ENCODE assay signal across 2 cellular contexts in the genomic region with DNA sequence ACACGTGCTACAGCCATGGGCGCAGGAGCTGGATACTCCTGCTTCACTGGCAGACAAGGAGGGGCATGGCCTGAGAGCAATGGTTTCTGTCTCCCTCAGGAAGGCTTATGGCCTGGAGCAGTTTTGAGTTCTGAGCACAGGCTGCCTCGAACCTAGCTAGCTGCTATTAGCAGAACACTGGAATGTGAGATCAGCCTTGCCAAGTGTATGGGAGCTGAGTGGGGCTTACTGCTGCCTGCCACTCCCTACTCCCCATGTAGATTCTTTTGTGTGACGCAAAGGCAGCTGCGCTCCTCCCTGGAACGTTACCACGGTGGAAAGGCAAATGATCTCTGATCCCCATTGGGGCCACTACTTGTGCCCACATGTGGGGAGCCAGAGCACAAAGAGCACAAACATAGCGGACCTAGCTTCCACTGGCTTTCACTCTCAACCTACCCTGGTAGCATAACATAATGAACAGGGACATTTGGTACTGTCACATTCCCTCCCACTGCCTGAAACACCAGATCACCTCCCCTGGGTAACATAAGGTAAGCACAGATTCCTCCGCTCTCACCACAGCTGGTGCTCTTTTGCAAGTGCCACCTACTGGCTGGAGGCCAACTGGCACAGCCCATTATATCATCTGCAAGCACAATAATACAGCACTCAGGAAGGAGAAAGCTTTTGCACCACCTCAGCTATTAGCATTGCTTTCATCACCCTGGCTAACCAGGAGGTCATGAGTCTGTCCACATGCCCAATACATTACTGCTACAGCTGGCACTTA.
TF ChIP-seq lines count a peak whose summit lies in the region.

No MANE protein-coding gene starts in this region.

TF ChIP-seq in GM23338, 12 proteins besides CTCF, POLR2A, EP300 and RAD21 (continued from another document):
- TF ChIP-seq, protein P1, sequence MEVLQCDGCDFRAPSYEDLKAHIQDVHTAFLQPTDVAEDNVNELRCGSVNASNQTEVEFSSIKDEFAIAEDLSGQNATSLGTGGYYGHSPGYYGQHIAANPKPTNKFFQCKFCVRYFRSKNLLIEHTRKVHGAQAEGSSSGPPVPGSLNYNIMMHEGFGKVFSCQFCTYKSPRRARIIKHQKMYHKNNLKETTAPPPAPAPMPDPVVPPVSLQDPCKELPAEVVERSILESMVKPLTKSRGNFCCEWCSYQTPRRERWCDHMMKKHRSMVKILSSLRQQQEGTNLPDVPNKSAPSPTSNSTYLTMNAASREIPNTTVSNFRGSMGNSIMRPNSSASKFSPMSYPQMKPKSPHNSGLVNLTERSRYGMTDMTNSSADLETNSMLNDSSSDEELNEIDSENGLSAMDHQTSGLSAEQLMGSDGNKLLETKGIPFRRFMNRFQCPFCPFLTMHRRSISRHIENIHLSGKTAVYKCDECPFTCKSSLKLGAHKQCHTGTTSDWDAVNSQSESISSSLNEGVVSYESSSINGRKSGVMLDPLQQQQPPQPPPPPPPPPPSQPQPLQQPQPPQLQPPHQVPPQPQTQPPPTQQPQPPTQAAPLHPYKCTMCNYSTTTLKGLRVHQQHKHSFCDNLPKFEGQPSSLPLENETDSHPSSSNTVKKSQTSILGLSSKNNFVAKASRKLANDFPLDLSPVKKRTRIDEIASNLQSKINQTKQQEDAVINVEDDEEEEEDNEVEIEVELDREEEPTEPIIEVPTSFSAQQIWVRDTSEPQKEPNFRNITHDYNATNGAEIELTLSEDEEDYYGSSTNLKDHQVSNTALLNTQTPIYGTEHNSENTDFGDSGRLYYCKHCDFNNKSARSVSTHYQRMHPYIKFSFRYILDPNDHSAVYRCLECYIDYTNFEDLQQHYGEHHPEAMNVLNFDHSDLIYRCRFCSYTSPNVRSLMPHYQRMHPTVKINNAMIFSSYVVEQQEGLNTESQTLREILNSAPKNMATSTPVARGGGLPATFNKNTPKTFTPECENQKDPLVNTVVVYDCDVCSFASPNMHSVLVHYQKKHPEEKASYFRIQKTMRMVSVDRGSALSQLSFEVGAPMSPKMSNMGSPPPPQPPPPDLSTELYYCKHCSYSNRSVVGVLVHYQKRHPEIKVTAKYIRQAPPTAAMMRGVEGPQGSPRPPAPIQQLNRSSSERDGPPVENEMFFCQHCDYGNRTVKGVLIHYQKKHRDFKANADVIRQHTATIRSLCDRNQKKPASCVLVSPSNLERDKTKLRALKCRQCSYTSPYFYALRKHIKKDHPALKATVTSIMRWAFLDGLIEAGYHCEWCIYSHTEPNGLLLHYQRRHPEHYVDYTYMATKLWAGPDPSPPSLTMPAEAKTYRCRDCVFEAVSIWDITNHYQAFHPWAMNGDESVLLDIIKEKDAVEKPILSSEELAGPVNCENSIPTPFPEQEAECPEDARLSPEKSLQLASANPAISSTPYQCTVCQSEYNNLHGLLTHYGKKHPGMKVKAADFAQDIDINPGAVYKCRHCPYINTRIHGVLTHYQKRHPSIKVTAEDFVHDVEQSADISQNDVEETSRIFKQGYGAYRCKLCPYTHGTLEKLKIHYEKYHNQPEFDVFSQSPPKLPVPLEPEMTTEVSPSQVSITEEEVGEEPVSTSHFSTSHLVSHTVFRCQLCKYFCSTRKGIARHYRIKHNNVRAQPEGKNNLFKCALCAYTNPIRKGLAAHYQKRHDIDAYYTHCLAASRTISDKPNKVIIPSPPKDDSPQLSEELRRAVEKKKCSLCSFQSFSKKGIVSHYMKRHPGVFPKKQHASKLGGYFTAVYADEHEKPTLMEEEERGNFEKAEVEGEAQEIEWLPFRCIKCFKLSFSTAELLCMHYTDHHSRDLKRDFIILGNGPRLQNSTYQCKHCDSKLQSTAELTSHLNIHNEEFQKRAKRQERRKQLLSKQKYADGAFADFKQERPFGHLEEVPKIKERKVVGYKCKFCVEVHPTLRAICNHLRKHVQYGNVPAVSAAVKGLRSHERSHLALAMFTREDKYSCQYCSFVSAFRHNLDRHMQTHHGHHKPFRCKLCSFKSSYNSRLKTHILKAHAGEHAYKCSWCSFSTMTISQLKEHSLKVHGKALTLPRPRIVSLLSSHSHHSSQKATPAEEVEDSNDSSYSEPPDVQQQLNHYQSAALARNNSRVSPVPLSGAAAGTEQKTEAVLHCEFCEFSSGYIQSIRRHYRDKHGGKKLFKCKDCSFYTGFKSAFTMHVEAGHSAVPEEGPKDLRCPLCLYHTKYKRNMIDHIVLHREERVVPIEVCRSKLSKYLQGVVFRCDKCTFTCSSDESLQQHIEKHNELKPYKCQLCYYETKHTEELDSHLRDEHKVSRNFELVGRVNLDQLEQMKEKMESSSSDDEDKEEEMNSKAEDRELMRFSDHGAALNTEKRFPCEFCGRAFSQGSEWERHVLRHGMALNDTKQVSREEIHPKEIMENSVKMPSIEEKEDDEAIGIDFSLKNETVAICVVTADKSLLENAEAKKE (CRISPR knock-in tag; IDR thresholded peaks at IDR 0.05): no peak
- TF ChIP-seq POLR2AphosphoS5 (IDR thresholded peaks at IDR 0.05; ENCODE audit: low read depth): no peak

TF ChIP-seq in HepG2, 621 proteins besides CTCF, POLR2A, EP300 and RAD21:
- TF ChIP-seq, protein P2, sequence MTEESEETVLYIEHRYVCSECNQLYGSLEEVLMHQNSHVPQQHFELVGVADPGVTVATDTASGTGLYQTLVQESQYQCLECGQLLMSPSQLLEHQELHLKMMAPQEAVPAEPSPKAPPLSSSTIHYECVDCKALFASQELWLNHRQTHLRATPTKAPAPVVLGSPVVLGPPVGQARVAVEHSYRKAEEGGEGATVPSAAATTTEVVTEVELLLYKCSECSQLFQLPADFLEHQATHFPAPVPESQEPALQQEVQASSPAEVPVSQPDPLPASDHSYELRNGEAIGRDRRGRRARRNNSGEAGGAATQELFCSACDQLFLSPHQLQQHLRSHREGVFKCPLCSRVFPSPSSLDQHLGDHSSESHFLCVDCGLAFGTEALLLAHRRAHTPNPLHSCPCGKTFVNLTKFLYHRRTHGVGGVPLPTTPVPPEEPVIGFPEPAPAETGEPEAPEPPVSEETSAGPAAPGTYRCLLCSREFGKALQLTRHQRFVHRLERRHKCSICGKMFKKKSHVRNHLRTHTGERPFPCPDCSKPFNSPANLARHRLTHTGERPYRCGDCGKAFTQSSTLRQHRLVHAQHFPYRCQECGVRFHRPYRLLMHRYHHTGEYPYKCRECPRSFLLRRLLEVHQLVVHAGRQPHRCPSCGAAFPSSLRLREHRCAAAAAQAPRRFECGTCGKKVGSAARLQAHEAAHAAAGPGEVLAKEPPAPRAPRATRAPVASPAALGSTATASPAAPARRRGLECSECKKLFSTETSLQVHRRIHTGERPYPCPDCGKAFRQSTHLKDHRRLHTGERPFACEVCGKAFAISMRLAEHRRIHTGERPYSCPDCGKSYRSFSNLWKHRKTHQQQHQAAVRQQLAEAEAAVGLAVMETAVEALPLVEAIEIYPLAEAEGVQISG (CRISPR knock-in tag; IDR thresholded peaks at IDR 0.05): peak; percentile 97
- TF ChIP-seq, protein P3, sequence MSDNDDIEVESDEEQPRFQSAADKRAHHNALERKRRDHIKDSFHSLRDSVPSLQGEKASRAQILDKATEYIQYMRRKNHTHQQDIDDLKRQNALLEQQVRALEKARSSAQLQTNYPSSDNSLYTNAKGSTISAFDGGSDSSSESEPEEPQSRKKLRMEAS (IDR thresholded peaks at IDR 0.05): 0 out of 2 replicates have a peak, but pooled peaks have one; percentile 28
- TF ChIP-seq PRMT3 (CRISPR knock-in tag; IDR thresholded peaks at IDR 0.05; ENCODE audit: borderline replicate concordance, low read depth) (no peak), ZMYM4 (CRISPR knock-in tag; IDR thresholded peaks at IDR 0.05) (peak; percentile 88), POGZ (CRISPR knock-in tag; IDR thresholded peaks at IDR 0.05) (peak; percentile 65), DMAP1 (CRISPR knock-in tag; IDR thresholded peaks at IDR 0.05) (no peak), ZNF644 (CRISPR knock-in tag; IDR thresholded peaks at IDR 0.05; ENCODE audit: low read depth) (peak; percentile 17; the same call in 1 of the 2 replicates), HNF4A (CRISPR knock-in tag; IDR thresholded peaks at IDR 0.05) (peak; percentile 47), BORCS8-MEF2B (CRISPR knock-in tag; IDR thresholded peaks at IDR 0.05) (peak; percentile 35; the same call in 1 of the 2 replicates)
- TF ChIP-seq, protein P4, sequence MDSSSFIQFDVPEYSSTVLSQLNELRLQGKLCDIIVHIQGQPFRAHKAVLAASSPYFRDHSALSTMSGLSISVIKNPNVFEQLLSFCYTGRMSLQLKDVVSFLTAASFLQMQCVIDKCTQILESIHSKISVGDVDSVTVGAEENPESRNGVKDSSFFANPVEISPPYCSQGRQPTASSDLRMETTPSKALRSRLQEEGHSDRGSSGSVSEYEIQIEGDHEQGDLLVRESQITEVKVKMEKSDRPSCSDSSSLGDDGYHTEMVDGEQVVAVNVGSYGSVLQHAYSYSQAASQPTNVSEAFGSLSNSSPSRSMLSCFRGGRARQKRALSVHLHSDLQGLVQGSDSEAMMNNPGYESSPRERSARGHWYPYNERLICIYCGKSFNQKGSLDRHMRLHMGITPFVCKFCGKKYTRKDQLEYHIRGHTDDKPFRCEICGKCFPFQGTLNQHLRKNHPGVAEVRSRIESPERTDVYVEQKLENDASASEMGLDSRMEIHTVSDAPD (CRISPR knock-in tag; IDR thresholded peaks at IDR 0.05): peak; percentile 33; the same call in 1 of the 2 replicates
- TF ChIP-seq, protein P5, sequence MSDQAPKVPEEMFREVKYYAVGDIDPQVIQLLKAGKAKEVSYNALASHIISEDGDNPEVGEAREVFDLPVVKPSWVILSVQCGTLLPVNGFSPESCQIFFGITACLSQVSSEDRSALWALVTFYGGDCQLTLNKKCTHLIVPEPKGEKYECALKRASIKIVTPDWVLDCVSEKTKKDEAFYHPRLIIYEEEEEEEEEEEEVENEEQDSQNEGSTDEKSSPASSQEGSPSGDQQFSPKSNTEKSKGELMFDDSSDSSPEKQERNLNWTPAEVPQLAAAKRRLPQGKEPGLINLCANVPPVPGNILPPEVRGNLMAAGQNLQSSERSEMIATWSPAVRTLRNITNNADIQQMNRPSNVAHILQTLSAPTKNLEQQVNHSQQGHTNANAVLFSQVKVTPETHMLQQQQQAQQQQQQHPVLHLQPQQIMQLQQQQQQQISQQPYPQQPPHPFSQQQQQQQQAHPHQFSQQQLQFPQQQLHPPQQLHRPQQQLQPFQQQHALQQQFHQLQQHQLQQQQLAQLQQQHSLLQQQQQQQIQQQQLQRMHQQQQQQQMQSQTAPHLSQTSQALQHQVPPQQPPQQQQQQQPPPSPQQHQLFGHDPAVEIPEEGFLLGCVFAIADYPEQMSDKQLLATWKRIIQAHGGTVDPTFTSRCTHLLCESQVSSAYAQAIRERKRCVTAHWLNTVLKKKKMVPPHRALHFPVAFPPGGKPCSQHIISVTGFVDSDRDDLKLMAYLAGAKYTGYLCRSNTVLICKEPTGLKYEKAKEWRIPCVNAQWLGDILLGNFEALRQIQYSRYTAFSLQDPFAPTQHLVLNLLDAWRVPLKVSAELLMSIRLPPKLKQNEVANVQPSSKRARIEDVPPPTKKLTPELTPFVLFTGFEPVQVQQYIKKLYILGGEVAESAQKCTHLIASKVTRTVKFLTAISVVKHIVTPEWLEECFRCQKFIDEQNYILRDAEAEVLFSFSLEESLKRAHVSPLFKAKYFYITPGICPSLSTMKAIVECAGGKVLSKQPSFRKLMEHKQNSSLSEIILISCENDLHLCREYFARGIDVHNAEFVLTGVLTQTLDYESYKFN (CRISPR knock-in tag; conservative IDR thresholded peaks at IDR 0.05): peak; percentile 25; the same call in 1 of the 2 replicates
- TF ChIP-seq, protein P6, sequence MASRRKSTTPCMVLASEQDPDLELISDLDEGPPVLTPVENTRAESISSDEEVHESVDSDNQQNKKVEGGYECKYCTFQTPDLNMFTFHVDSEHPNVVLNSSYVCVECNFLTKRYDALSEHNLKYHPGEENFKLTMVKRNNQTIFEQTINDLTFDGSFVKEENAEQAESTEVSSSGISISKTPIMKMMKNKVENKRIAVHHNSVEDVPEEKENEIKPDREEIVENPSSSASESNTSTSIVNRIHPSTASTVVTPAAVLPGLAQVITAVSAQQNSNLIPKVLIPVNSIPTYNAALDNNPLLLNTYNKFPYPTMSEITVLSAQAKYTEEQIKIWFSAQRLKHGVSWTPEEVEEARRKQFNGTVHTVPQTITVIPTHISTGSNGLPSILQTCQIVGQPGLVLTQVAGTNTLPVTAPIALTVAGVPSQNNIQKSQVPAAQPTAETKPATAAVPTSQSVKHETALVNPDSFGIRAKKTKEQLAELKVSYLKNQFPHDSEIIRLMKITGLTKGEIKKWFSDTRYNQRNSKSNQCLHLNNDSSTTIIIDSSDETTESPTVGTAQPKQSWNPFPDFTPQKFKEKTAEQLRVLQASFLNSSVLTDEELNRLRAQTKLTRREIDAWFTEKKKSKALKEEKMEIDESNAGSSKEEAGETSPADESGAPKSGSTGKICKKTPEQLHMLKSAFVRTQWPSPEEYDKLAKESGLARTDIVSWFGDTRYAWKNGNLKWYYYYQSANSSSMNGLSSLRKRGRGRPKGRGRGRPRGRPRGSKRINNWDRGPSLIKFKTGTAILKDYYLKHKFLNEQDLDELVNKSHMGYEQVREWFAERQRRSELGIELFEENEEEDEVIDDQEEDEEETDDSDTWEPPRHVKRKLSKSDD (CRISPR knock-in tag; IDR thresholded peaks at IDR 0.05; ENCODE audit: low read depth): 0 out of 2 replicates have a peak, but pooled peaks have one; percentile 44
- TF ChIP-seq, protein P7, sequence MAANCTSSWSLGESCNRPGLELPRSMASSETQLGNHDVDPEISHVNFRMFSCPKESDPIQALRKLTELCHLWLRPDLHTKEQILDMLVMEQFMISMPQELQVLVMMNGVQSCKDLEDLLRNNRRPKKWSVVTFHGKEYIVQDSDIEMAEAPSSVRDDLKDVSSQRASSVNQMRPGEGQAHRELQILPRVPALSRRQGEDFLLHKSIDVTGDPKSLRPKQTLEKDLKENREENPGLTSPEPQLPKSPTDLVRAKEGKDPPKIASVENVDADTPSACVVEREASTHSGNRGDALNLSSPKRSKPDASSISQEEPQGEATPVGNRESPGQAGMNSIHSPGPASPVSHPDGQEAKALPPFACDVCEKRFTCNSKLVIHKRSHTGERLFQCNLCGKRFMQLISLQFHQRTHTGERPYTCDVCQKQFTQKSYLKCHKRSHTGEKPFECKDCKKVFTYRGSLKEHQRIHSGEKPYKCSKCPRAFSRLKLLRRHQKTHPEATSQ (CRISPR knock-in tag; IDR thresholded peaks at IDR 0.05; ENCODE audit: borderline replicate concordance): no peak
